Comparison of ENCODE assay signal across 1 cellular context in genomic region chr3:48548165-48548564, GRCh38.
TF ChIP-seq lines count a peak whose summit lies in the region.

No MANE protein-coding gene starts in this region.

TF ChIP-seq in GM23338, 12 proteins besides CTCF, POLR2A, EP300 and RAD21:
- TF ChIP-seq REST (IDR thresholded peaks at IDR 0.05; ENCODE audit: unreplicated experiment) = no peak
- no peak for TF ChIP-seq EZH2phosphoT487 (IDR thresholded peaks at IDR 0.05; ENCODE audit: unreplicated experiment)
- TF ChIP-seq ETS1 (IDR thresholded peaks at IDR 0.05) = no peak
- TF ChIP-seq STAT1 (IDR thresholded peaks at IDR 0.05; ENCODE audit: unreplicated experiment) = no peak
- no peak for TF ChIP-seq JUNB (IDR thresholded peaks at IDR 0.05; ENCODE audit: unreplicated experiment)
- TF ChIP-seq NANOG (IDR thresholded peaks at IDR 0.05; ENCODE audit: borderline replicate concordance) = no peak
- TF ChIP-seq POLR2AphosphoS5 (IDR thresholded peaks at IDR 0.05; ENCODE audit: low read depth) = no peak
- no peak for TF ChIP-seq ZNF114 (CRISPR knock-in tag; IDR thresholded peaks at IDR 0.05)
- no peak for TF ChIP-seq ZNF462 (CRISPR knock-in tag; IDR thresholded peaks at IDR 0.05)
- no peak for TF ChIP-seq CREB1 (CRISPR knock-in tag; IDR thresholded peaks at IDR 0.05; ENCODE audit: low read depth)
